ENCODE assay signal across 11 cellular contexts in genomic region chr3:12959838-12960378, GRCh38.
DNase-seq lines count a peak whose midpoint lies in the region; ATAC-seq and TF ChIP-seq lines count a peak whose summit lies in the region.
"Had no signal": no experiment of that assay in that cellular context is flagged by ENCODE, and none has a peak within 500 bp of the region (broad histone marks: within the 10 kb centered on the region; RNA-seq: fewer than 3 reads in every experiment).

No MANE protein-coding gene starts in this region.

- intact Hi-C loops in CD8-positive, alpha-beta T cell (cut with DNase I, micrococcal nuclease): loop anchor here in 1 of 2 experiments (10.0 kb wide), 1 partner anchor 115 kb away; the partner anchor contains the start of gene RPL32

- H3K4me3 Mint-ChIP-seq in CD8-positive, alpha-beta T cell: no peak overlapping the region
- H3K4me3 Mint-ChIP-seq in endothelial cell (ENCODE audit: unreplicated experiment) (peak overlapping the region; percentile 56), neural crest cell (no peak overlapping the region)

- peak overlapping the region; percentile 29 for H3K27ac Mint-ChIP-seq in CD8-positive, alpha-beta T cell
- H3K27ac Mint-ChIP-seq in endothelial cell (ENCODE audit: unreplicated experiment) (peak overlapping the region; percentile 95), neural crest cell (ENCODE audit: unreplicated experiment) (peak overlapping the region; percentile 21)

- peaks cover 89% of the 10 kb centered on the region for H3K4me1 Mint-ChIP-seq in CD8-positive, alpha-beta T cell (ENCODE audit: low read depth)
- H3K4me1 Mint-ChIP-seq in endothelial cell (ENCODE audit: unreplicated experiment) (peaks cover 75% of the 10 kb centered on the region), neural crest cell (peaks cover 36% of the 10 kb centered on the region)

- H3K4me1 ChIP-seq in CD8-positive, alpha-beta T cell (ENCODE audit: insufficient read depth, low read length): peaks cover 65% of the 10 kb centered on the region

- H3K27me3 ChIP-seq in CD8-positive, alpha-beta T cell (ENCODE audit: insufficient read depth, low read length): no peaks in the 10 kb centered on the region

- no peak for TF ChIP-seq CTCF in CD8-positive, alpha-beta T cell (IDR thresholded peaks at IDR 0.05)
- TF ChIP-seq CTCF in endothelial cell (IDR thresholded peaks at IDR 0.05; ENCODE audit: unreplicated experiment) (no peak), neural crest cell (conservative IDR thresholded peaks at IDR 0.05) (no peak)

- H3K36me3 ChIP-seq in CD8-positive, alpha-beta T cell (ENCODE audit: insufficient read depth, low read length): no peaks in the 10 kb centered on the region

- CTCF ChIA-PET in CD8-positive, alpha-beta T cell (lab: Charles Lee): interaction anchor here (1.3 to 1.6 kb wide), 4 partner anchors 20 to 68 kb away, joined by 4 to 8 read pairs (median 4); no protein-coding TSS in a partner anchor

- no peak for DNase-seq in CD8-positive, alpha-beta T cell
- peak; percentile 77 to 86 for DNase-seq in NOMO-1 (lab: John Stamatoyannopoulos, UW; ENCODE audit: unreplicated experiment in 2 of 2)
- DNase-seq in endothelial cell (ENCODE audit: low spot score): peak; percentile 55
- DNase-seq in neural crest cell (ENCODE audit: low read depth, low spot score): no peak
- DNase-seq in NCI-H146 treated with DMSO at 0.1 percent for 48 hours (lab: John Stamatoyannopoulos, UW; ENCODE audit: unreplicated experiment): no peak
- DNase-seq: activated naive CD4-positive, alpha-beta T cell treated with Interleukin-2 at 50 U/mL for 16 hours; NCI-H1092; PC-9 had no signal

- H3K4me3 ChIP-seq in CD8-positive, alpha-beta T cell (ENCODE audit: low read depth, low read length): no peak overlapping the region
- H3K4me3 ChIP-seq: PC-9 had no signal

- ATAC-seq in CD8-positive, alpha-beta T cell: no peak
- ATAC-seq in HG02610 (IDR thresholded peaks at IDR 0.05; ENCODE audit: unreplicated experiment): no peak
- ATAC-seq in GM19463 (IDR thresholded peaks at IDR 0.05; ENCODE audit: unreplicated experiment): no peak
- ATAC-seq in GM18867 (IDR thresholded peaks at IDR 0.05; ENCODE audit: unreplicated experiment): no peak

- no peaks in the 10 kb centered on the region for H3K9me3 Mint-ChIP-seq in CD8-positive, alpha-beta T cell
- no peaks in the 10 kb centered on the region for H3K9me3 Mint-ChIP-seq in endothelial cell (ENCODE audit: unreplicated experiment)
- no peaks in the 10 kb centered on the region for H3K9me3 Mint-ChIP-seq in neural crest cell

- H3K9me3 ChIP-seq in CD8-positive, alpha-beta T cell (ENCODE audit: low read length): no peaks in the 10 kb centered on the region

- POLR2A ChIA-PET in CD8-positive, alpha-beta T cell (lab: Charles Lee): interaction anchor here (1.1 kb wide), 1 partner anchor 20 kb away, joined by 3 read pairs; no protein-coding TSS in a partner anchor

- H3K36me3 Mint-ChIP-seq in CD8-positive, alpha-beta T cell: peaks cover 45% of the 10 kb centered on the region
- H3K36me3 Mint-ChIP-seq in endothelial cell (ENCODE audit: low read depth, unreplicated experiment) (peaks cover 7% of the 10 kb centered on the region), neural crest cell (ENCODE audit: low read depth) (no peaks in the 10 kb centered on the region)

- H3K27me3 Mint-ChIP-seq in CD8-positive, alpha-beta T cell (ENCODE audit: low read depth): no peaks in the 10 kb centered on the region
- peaks cover 24% of the 10 kb centered on the region for H3K27me3 Mint-ChIP-seq in endothelial cell (ENCODE audit: unreplicated experiment)
- H3K27me3 Mint-ChIP-seq in neural crest cell (ENCODE audit: low read depth): no peaks in the 10 kb centered on the region

- H3K27ac ChIP-seq in CD8-positive, alpha-beta T cell (ENCODE audit: low read depth, low read length): no peak overlapping the region
- H3K27ac ChIP-seq: PC-9 had no signal

Comparison
In these comparisons a context has a peak if more than half of its experiments do, and no peak if none do; other contexts are left out.
1. DNase-seq: peak in NOMO-1 (2 of 2) and endothelial cell (single experiment); none in CD8-positive, alpha-beta T cell (0 of 7), neural crest cell (single experiment) and NCI-H146 treated with DMSO at 0.1 percent for 48 hours (single experiment).
2. H3K27ac Mint-ChIP-seq: peak in every context shown above with its lines; median percentile 95 in endothelial cell; 29 in CD8-positive, alpha-beta T cell; 21 in neural crest cell.